ENCODE assay signal across 8 cellular contexts in the genomic region with DNA sequence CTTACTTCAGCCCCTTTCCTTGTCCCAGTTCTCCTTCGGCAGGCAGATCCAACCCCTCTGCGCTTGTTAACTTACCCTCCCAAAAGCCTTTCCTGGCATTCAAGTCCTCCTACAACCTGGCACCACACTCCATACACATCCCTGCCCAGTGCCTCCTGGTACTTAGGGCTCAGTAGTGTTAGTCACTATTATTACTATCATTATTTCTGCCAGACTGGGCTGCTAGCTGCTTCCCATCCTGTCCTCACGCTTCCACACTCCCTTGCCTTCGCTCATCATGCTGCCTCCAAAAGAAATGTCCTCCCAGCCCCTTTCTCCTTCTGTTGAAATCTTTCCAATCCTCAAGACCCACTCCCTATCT. TPM values are rescaled to one million over a fixed set of nuclear protein-coding genes. Genes with fewer than 3 reads are reported as not detected.
DNase-seq lines count a peak whose midpoint lies in the region; TF ChIP-seq lines count a peak whose summit lies in the region.

No MANE protein-coding gene starts in this region.

- no peak for TF ChIP-seq POLR2A in erythroblast (IDR thresholded peaks at IDR 0.05; ENCODE audit: low read length)

- DNase-seq in ACHN (peak; percentile 61), M059J (ENCODE audit: low read depth) (peak; percentile 44), dermis blood vessel endothelial cell (peak; percentile 45), DMS153 (lab: John Stamatoyannopoulos, UW) (no peak), GM13977 (ENCODE audit: low spot score) (no peak), erythroblast (lab: John Stamatoyannopoulos, UW) (no peak), NCI-H1930 (lab: John Stamatoyannopoulos, UW) (no peak)

- H3K4me3 Mint-ChIP-seq in nephron: peak overlapping the region; percentile 94 to 98 (median 95)

- no peaks in the 10 kb centered on the region for H3K9me3 Mint-ChIP-seq in nephron

- no peaks in the 10 kb centered on the region for H3K27me3 Mint-ChIP-seq in nephron (ENCODE audit: low read depth)

- peak overlapping the region; percentile 99 to 100 (median 99) for H3K27ac Mint-ChIP-seq in nephron

- in situ Hi-C loops in ACHN (cut with HindIII; ENCODE audit: low pct_ligation_motif_present, low pct_unique_long_range_greater_than_20kb, low sequenced_read_pairs): no loop called here
- in situ Hi-C loops in GM13977 (cut with MboI; ENCODE audit: low pct_unique_long_range_greater_than_20kb, low sequenced_read_pairs, unreplicated experiment): no loop called here

- H3K4me1 Mint-ChIP-seq in nephron: peaks cover 77% of the 10 kb centered on the region

- no peak for TF ChIP-seq CTCF in nephron (IDR thresholded peaks at IDR 0.05; ENCODE audit: unreplicated experiment in 3 of 3)
- no peak for TF ChIP-seq CTCF in GM13977 (IDR thresholded peaks at IDR 0.05; ENCODE audit: extremely low read depth, insufficient read depth, missing control alignments)

- no peaks in the 10 kb centered on the region for H3K36me3 Mint-ChIP-seq in nephron (ENCODE audit: low read depth)

RNA-seq across cellular contexts. Expression of gene HDAC7, which starts 1.6 kb away (rescaled TPM):
- 22.8 and 26.1 TPM in 2 replicates for total RNA-seq in M059J (2014; rRNA removed; shearing (Covaris generic))
- total RNA-seq in dermis blood vessel endothelial cell: 55.0 and 75.4 TPM in 2 replicates

RNA-seq across cellular contexts. Expression of gene SLC48A1, which starts 48.3 kb away (rescaled TPM):
- 12.8 and 12.9 TPM in 2 replicates for total RNA-seq in M059J (2014; rRNA removed; shearing (Covaris generic))
- 19.2 and 22.1 TPM in 2 replicates for total RNA-seq in dermis blood vessel endothelial cell

Comparison
In these comparisons a context has a peak if more than half of its experiments do, and no peak if none do; other contexts are left out.
1. DNase-seq: peak in ACHN (single experiment), M059J (single experiment) and dermis blood vessel endothelial cell (single experiment); none in DMS153 (single experiment), GM13977 (single experiment), erythroblast (0 of 2) and NCI-H1930 (0 of 2).